ENCODE assay signal across 8 cellular contexts in genomic region chr15:43492266-43492665, GRCh38. TPM values are rescaled to one million over a fixed set of nuclear protein-coding genes. Genes with fewer than 3 reads are reported as not detected.
DNase-seq lines count a peak whose midpoint lies in the region; ATAC-seq and TF ChIP-seq lines count a peak whose summit lies in the region.

No MANE protein-coding gene starts in this region.

- CTCF ChIA-PET in BJ (lab: Yijun Ruan, JAX), result no interaction called here

- POLR2A ChIA-PET in BJ (lab: Charles Lee), result no interaction called here
- POLR2A ChIA-PET in naive thymus-derived CD8-positive, alpha-beta T cell (lab: Charles Lee), result interaction anchor here (0.8 to 7.0 kb wide), 3 partner anchors 10 to 22 kb away, joined by 3 to 56 read pairs (median 16); no protein-coding TSS in a partner anchor

- H3K4me2 ChIP-seq in Loucy (ENCODE audit: low read depth, low read length, poor library complexity, severe bottlenecking), result peak overlapping the region; percentile 78

- H3K9me3 Mint-ChIP-seq in chondrocyte (ENCODE audit: low read depth), result no peaks in the 10 kb centered on the region
- H3K9me3 Mint-ChIP-seq in naive thymus-derived CD8-positive, alpha-beta T cell, result no peaks in the 10 kb centered on the region

- H3K4me1 Mint-ChIP-seq in chondrocyte (ENCODE audit: low read depth), result peaks cover 29% of the 10 kb centered on the region
- peaks cover 20 to 42% (median 35%) of the 10 kb centered on the region in 4 donors for H3K4me1 Mint-ChIP-seq in naive thymus-derived CD8-positive, alpha-beta T cell

- H3K36me3 ChIP-seq in BJ (ENCODE audit: control insufficient read depth, insufficient read depth, low read length) (no peaks in the 10 kb centered on the region; the same call in none of the 2 replicates), Loucy (ENCODE audit: insufficient read depth, low read length) (peaks cover 11% of the 10 kb centered on the region; the same call in 1 of the 2 replicates)

- peak overlapping the region; percentile 94 for H2AFZ ChIP-seq in Loucy (ENCODE audit: low read length)

- H3F3A ChIP-seq in Loucy (ENCODE audit: low read depth), result peaks cover 5% of the 10 kb centered on the region; the same call in 1 of the 2 replicates

- TF ChIP-seq CTCF in BJ (IDR thresholded peaks at IDR 0.05; ENCODE audit: insufficient read depth, low read depth, low read length), result no peak
- TF ChIP-seq CTCF in Loucy (conservative IDR thresholded peaks at IDR 0.05; ENCODE audit: low read length), result no peak
- TF ChIP-seq CTCF in chondrocyte (IDR thresholded peaks at IDR 0.05), result no peak

- peak overlapping the region; percentile 61 for H3K4me3 ChIP-seq in BJ (ENCODE audit: low read depth, low read length)
- H3K4me3 ChIP-seq in Loucy (ENCODE audit: low read length, poor library complexity, severe bottlenecking), result peak overlapping the region; percentile 89

- no peaks in the 10 kb centered on the region for H3K9me2 ChIP-seq in Loucy (replicated peaks; ENCODE audit: low read depth, low read length)

- no peaks in the 10 kb centered on the region for H3K27me3 ChIP-seq in BJ (ENCODE audit: control insufficient read depth, insufficient read depth, low read length)
- no peaks in the 10 kb centered on the region for H3K27me3 ChIP-seq in Loucy (ENCODE audit: insufficient read depth, low read length, poor library complexity, severe bottlenecking)

- no peak for DNase-seq in BJ (ENCODE audit: low read depth)
- DNase-seq in chondrocyte (ENCODE audit: low spot score), result no peak
- DNase-seq in naive thymus-derived CD8-positive, alpha-beta T cell, result no peak
- no peak for DNase-seq in inferior parietal cortex (ENCODE audit: extremely low spot score)
- DNase-seq in activated effector memory CD4-positive, alpha-beta T cell treated with anti-CD3 and anti-CD28 coated beads, Interleukin-2, amount 50 U/mL, for 16 hours, result no peak

- no peaks in the 10 kb centered on the region for H3K27me3 Mint-ChIP-seq in chondrocyte (ENCODE audit: low read depth)
- no peaks in the 10 kb centered on the region for H3K27me3 Mint-ChIP-seq in naive thymus-derived CD8-positive, alpha-beta T cell

- H3K36me3 Mint-ChIP-seq in chondrocyte (ENCODE audit: low read depth), result peaks cover 7% of the 10 kb centered on the region
- peaks cover 0 to 32% (median 3%) of the 10 kb centered on the region in 3 donors for H3K36me3 Mint-ChIP-seq in naive thymus-derived CD8-positive, alpha-beta T cell

- peak overlapping the region; percentile 99 for H3K27ac Mint-ChIP-seq in chondrocyte (ENCODE audit: unreplicated experiment)
- H3K27ac Mint-ChIP-seq in naive thymus-derived CD8-positive, alpha-beta T cell, result peak overlapping the region; percentile 92 to 100 (median 98)

- ATAC-seq in naive thymus-derived CD8-positive, alpha-beta T cell, result no peak
- ATAC-seq in GM18511 (IDR thresholded peaks at IDR 0.05; ENCODE audit: unreplicated experiment) (no peak), HG03196 (IDR thresholded peaks at IDR 0.05; ENCODE audit: unreplicated experiment) (no peak)

- H3K9ac ChIP-seq in Loucy (ENCODE audit: low read depth, low read length, poor library complexity, severe bottlenecking), result peak overlapping the region; percentile 71

- peaks cover 26% of the 10 kb centered on the region for H3K79me2 ChIP-seq in Loucy (ENCODE audit: insufficient read depth, low read length)

- H3K4me3 Mint-ChIP-seq in chondrocyte (ENCODE audit: unreplicated experiment), result peak overlapping the region; percentile 100
- peak overlapping the region; percentile 88 to 100 (median 98) for H3K4me3 Mint-ChIP-seq in naive thymus-derived CD8-positive, alpha-beta T cell

- peaks cover 15% of the 10 kb centered on the region for H4K20me1 ChIP-seq in Loucy (ENCODE audit: insufficient read depth, low read length, poor library complexity, severe bottlenecking)

- peaks cover 40% of the 10 kb centered on the region for H3K4me1 ChIP-seq in Loucy (ENCODE audit: insufficient read depth, low read length, poor library complexity, severe bottlenecking)

- H3K9me3 ChIP-seq in Loucy (ENCODE audit: insufficient read depth, low read depth, low read length), result no peaks in the 10 kb centered on the region

RNA-seq across cellular contexts. Expression of gene TP53BP1, which starts 0.7 kb away (rescaled TPM):
- 48.3 and 59.9 TPM in 2 replicates for polyA plus RNA-seq in BJ (2011; rRNA removed)
- polyA minus RNA-seq in BJ (2011; rRNA and poly(A)+ RNA removed), result 65.6 and 101 TPM in 2 replicates
- 44.8 to 71.1 TPM (median 45.6 TPM) in 3 replicates for total RNA-seq in chondrocyte
- 10 to 100 TPM; 34.9 to 37.7 TPM for total RNA-seq in naive thymus-derived CD8-positive, alpha-beta T cell
- polyA plus RNA-seq in naive thymus-derived CD8-positive, alpha-beta T cell, result 1 to 10 TPM; 6.5 to 8.5 (median 7.8) TPM

RNA-seq across cellular contexts. Expression of gene MAP1A, which starts 25.1 kb away (rescaled TPM):
- polyA plus RNA-seq in BJ (2011; rRNA removed), result 32.9 and 54.0 TPM in 2 replicates
- 112 and 123 TPM in 2 replicates for polyA minus RNA-seq in BJ (2011; rRNA and poly(A)+ RNA removed)
- total RNA-seq in chondrocyte, result 95.3 to 99.9 TPM (median 96.3 TPM) in 3 replicates
- total RNA-seq in naive thymus-derived CD8-positive, alpha-beta T cell, result under 1 TPM; 0.22 to 0.39 TPM
- polyA plus RNA-seq in naive thymus-derived CD8-positive, alpha-beta T cell, result under 1 TPM in 2 of 3 donors, not detected in 1; 0.05 to 0.26 TPM

Comparison
In these comparisons a context has a peak if more than half of its experiments do, and no peak if none do; other contexts are left out.
1. RNA of gene MAP1A, which starts 25.1 kb away (total RNA-seq): 95.3 to 99.9 TPM in chondrocyte; 0.22 to 0.39 TPM in naive thymus-derived CD8-positive, alpha-beta T cell; every median in the first group is over 10 times any median in the second.